In genomic region chr15:90991587-90992285, GRCh38 we compare ENCODE assay signal across 10 cellular contexts. TPM values are rescaled to one million over a fixed set of nuclear protein-coding genes. Genes with fewer than 3 reads are reported as not detected.
DNase-seq lines count a peak whose midpoint lies in the region; ATAC-seq and TF ChIP-seq lines count a peak whose summit lies in the region.
"Had no signal": no experiment of that assay in that cellular context is flagged by ENCODE, and none has a peak within 500 bp of the region (broad histone marks: within the 10 kb centered on the region; RNA-seq: fewer than 3 reads in every experiment).

No MANE protein-coding gene starts in this region.

- no peak for TF ChIP-seq CTCF in neural progenitor cell (IDR thresholded peaks at IDR 0.05)

- peak overlapping the region; percentile 18; the same call in 1 of the 2 replicates for H3K4me3 ChIP-seq in HUES6 (ENCODE audit: low read depth, low read length)
- H3K4me3 ChIP-seq in neural progenitor cell: no peak overlapping the region

- no peak overlapping the region for H2AFZ ChIP-seq in neural progenitor cell (replicated peaks)

- H3K27me3 Mint-ChIP-seq in activated T-cell treated with anti-CD3 and anti-CD28 coated beads, Interleukin-2, amount 50 U/mL, for 72 hours (ENCODE audit: low read depth): no peaks in the 10 kb centered on the region
- H3K27me3 Mint-ChIP-seq in activated T-helper 17 cell treated with anti-CD3 and anti-CD28 coated beads, Interleukin-2, amount 50 U/mL, for 72 hours: no peaks in the 10 kb centered on the region
- peaks cover 4% of the 10 kb centered on the region for H3K27me3 Mint-ChIP-seq in neural progenitor cell (ENCODE audit: insufficient read depth, low read depth)

- H3K27ac ChIP-seq in HUES6 (ENCODE audit: low read depth, low read length): no peak overlapping the region
- H3K27ac ChIP-seq in neural progenitor cell: no peak overlapping the region

- H3K4me2 ChIP-seq in neural progenitor cell: peak overlapping the region; percentile 89

- H3K4me1 ChIP-seq in HUES6 (ENCODE audit: control insufficient read depth, insufficient read depth, low read length) (peaks cover 21% of the 10 kb centered on the region), neural progenitor cell (peaks cover 26% of the 10 kb centered on the region)

- H3K79me2 ChIP-seq in neural progenitor cell (ENCODE audit: low read depth): peaks cover 96% of the 10 kb centered on the region

- peaks cover 45% of the 10 kb centered on the region for H3K4me1 Mint-ChIP-seq in activated T-cell treated with anti-CD3 and anti-CD28 coated beads, Interleukin-2, amount 50 U/mL, for 72 hours (ENCODE audit: low read depth)
- H3K4me1 Mint-ChIP-seq in activated T-helper 17 cell treated with anti-CD3 and anti-CD28 coated beads, Interleukin-2, amount 50 U/mL, for 72 hours: peaks cover 25% of the 10 kb centered on the region
- peaks cover 43% of the 10 kb centered on the region for H3K4me1 Mint-ChIP-seq in neural progenitor cell

- peaks cover 6 to 13% of the 10 kb centered on the region in 2 donors for H3K36me3 Mint-ChIP-seq in activated T-cell treated with anti-CD3 and anti-CD28 coated beads, Interleukin-2, amount 50 U/mL, for 72 hours (ENCODE audit: insufficient read depth in 2 of 2)
- H3K36me3 Mint-ChIP-seq in activated T-helper 17 cell treated with anti-CD3 and anti-CD28 coated beads, Interleukin-2, amount 50 U/mL, for 72 hours (ENCODE audit: low read depth): peaks cover 25% of the 10 kb centered on the region
- H3K36me3 Mint-ChIP-seq in neural progenitor cell: peaks cover 7% of the 10 kb centered on the region

- H3F3A ChIP-seq in neural progenitor cell (ENCODE audit: low read depth): peaks cover 18% of the 10 kb centered on the region

- peak overlapping the region; percentile 2 to 29 for H3K4me3 Mint-ChIP-seq in activated T-cell treated with anti-CD3 and anti-CD28 coated beads, Interleukin-2, amount 50 U/mL, for 72 hours
- peak overlapping the region; percentile 90 for H3K4me3 Mint-ChIP-seq in activated T-helper 17 cell treated with anti-CD3 and anti-CD28 coated beads, Interleukin-2, amount 50 U/mL, for 72 hours
- H3K4me3 Mint-ChIP-seq in neural progenitor cell: peak overlapping the region; percentile 4

- no peak overlapping the region for H3K9ac ChIP-seq in HUES6 (ENCODE audit: low read length)
- no peak overlapping the region for H3K9ac ChIP-seq in neural progenitor cell

- no peaks in the 10 kb centered on the region for H3K9me3 ChIP-seq in HUES6 (ENCODE audit: control insufficient read depth, insufficient read depth, low read depth, low read length)
- no peaks in the 10 kb centered on the region for H3K9me3 ChIP-seq in neural progenitor cell (ENCODE audit: low read depth)

- no peak overlapping the region for H3K27ac Mint-ChIP-seq in activated T-cell treated with anti-CD3 and anti-CD28 coated beads, Interleukin-2, amount 50 U/mL, for 72 hours
- no peak overlapping the region for H3K27ac Mint-ChIP-seq in activated T-helper 17 cell treated with anti-CD3 and anti-CD28 coated beads, Interleukin-2, amount 50 U/mL, for 72 hours
- no peak overlapping the region for H3K27ac Mint-ChIP-seq in neural progenitor cell

- peaks cover 68% of the 10 kb centered on the region for H4K20me1 ChIP-seq in neural progenitor cell (ENCODE audit: low read depth)

- no peak for DNase-seq in activated T-cell treated with anti-CD3 and anti-CD28 coated beads, Interleukin-2, amount 50 U/mL, for 72 hours
- DNase-seq in activated T-cell treated with anti-CD3 and anti-CD28 coated beads, Interleukin-2, amount 50 U/mL, for 1 hour: no peak
- DNase-seq in neural progenitor cell (ENCODE audit: low spot score) (no peak), NCI-H510A treated with DMSO at 0.1 percent for 48 hours (lab: John Stamatoyannopoulos, UW) (no peak)
- DNase-seq: NCI-H2171 treated with DMSO at 0.1 percent for 48 hours, RPMI8226 had no signal

- H3K36me3 ChIP-seq in HUES6 (ENCODE audit: control insufficient read depth, insufficient read depth, low read length) (no peaks in the 10 kb centered on the region), neural progenitor cell (no peaks in the 10 kb centered on the region)

- H3K9me3 Mint-ChIP-seq in activated T-cell treated with anti-CD3 and anti-CD28 coated beads, Interleukin-2, amount 50 U/mL, for 72 hours: no peaks in the 10 kb centered on the region
- H3K9me3 Mint-ChIP-seq in activated T-helper 17 cell treated with anti-CD3 and anti-CD28 coated beads, Interleukin-2, amount 50 U/mL, for 72 hours: no peaks in the 10 kb centered on the region
- H3K9me3 Mint-ChIP-seq in neural progenitor cell: no peaks in the 10 kb centered on the region

- H3K27me3 ChIP-seq in HUES6 (ENCODE audit: control insufficient read depth, insufficient read depth, low read length) (no peaks in the 10 kb centered on the region), neural progenitor cell (no peaks in the 10 kb centered on the region)

- no peak for ATAC-seq in activated T-cell treated with anti-CD3 and anti-CD28 coated beads, Interleukin-2, amount 50 U/mL, for 72 hours (replicated peaks in 1 of 2)
- ATAC-seq in activated T-helper 17 cell treated with anti-CD3 and anti-CD28 coated beads, Interleukin-2, amount 50 U/mL, for 72 hours (replicated peaks): no peak
- ATAC-seq in HG03196 (IDR thresholded peaks at IDR 0.05; ENCODE audit: unreplicated experiment): no peak
- no peak for ATAC-seq in HG03439 (IDR thresholded peaks at IDR 0.05; ENCODE audit: unreplicated experiment)

RNA-seq across cellular contexts. Expression of gene PRC1, which starts 2.6 kb away (rescaled TPM):
- total RNA-seq in activated T-cell treated with anti-CD3 and anti-CD28 coated beads, Interleukin-2, amount 50 U/mL, for 72 hours: 100 to 1,000 TPM; 111 to 115 TPM
- total RNA-seq in activated T-helper 17 cell treated with anti-CD3 and anti-CD28 coated beads, Interleukin-2, amount 50 U/mL, for 72 hours: 100 to 1,000 TPM; 133 to 158 TPM
- 257 and 284 TPM in 2 replicates for total RNA-seq in neural progenitor cell (ENCODE audit: low replicate concordance)

RNA-seq across cellular contexts. Expression of gene VPS33B, which starts 30.7 kb away (rescaled TPM):
- total RNA-seq in activated T-cell treated with anti-CD3 and anti-CD28 coated beads, Interleukin-2, amount 50 U/mL, for 72 hours: 10 to 100 TPM; 24.4 to 25.5 TPM
- total RNA-seq in activated T-helper 17 cell treated with anti-CD3 and anti-CD28 coated beads, Interleukin-2, amount 50 U/mL, for 72 hours: 10 to 100 TPM; 21.4 to 23.4 TPM
- 13.0 and 13.9 TPM in 2 replicates for total RNA-seq in neural progenitor cell (ENCODE audit: low replicate concordance)

RNA-seq across cellular contexts. Expression of gene RCCD1, which starts 37.1 kb away (rescaled TPM):
- total RNA-seq in activated T-cell treated with anti-CD3 and anti-CD28 coated beads, Interleukin-2, amount 50 U/mL, for 72 hours: 10 to 100 TPM; 26.2 to 27.6 TPM
- total RNA-seq in activated T-helper 17 cell treated with anti-CD3 and anti-CD28 coated beads, Interleukin-2, amount 50 U/mL, for 72 hours: 10 to 100 TPM; 31.9 to 32.8 TPM
- 19.7 and 27.6 TPM in 2 replicates for total RNA-seq in neural progenitor cell (ENCODE audit: low replicate concordance)

RNA-seq across cellular contexts. Expression of gene UNC45A, which starts 56.7 kb away (rescaled TPM):
- 10 to 100 TPM; 65.9 to 76.8 TPM for total RNA-seq in activated T-cell treated with anti-CD3 and anti-CD28 coated beads, Interleukin-2, amount 50 U/mL, for 72 hours
- total RNA-seq in activated T-helper 17 cell treated with anti-CD3 and anti-CD28 coated beads, Interleukin-2, amount 50 U/mL, for 72 hours: 100 to 1,000 TPM; 101 to 103 TPM
- 47.7 and 99.5 TPM in 2 replicates for total RNA-seq in neural progenitor cell (ENCODE audit: low replicate concordance)

RNA-seq across cellular contexts. Expression of gene HDDC3, which starts 59.4 kb away (rescaled TPM):
- 10 to 100 TPM; 37.6 to 53.7 TPM for total RNA-seq in activated T-cell treated with anti-CD3 and anti-CD28 coated beads, Interleukin-2, amount 50 U/mL, for 72 hours
- total RNA-seq in activated T-helper 17 cell treated with anti-CD3 and anti-CD28 coated beads, Interleukin-2, amount 50 U/mL, for 72 hours: 10 to 100 TPM; 15.9 to 19.0 TPM
- 20.4 and 21.8 TPM in 2 replicates for total RNA-seq in neural progenitor cell (ENCODE audit: low replicate concordance)

Comparison
In these comparisons a context has a peak if more than half of its experiments do, and no peak if none do; other contexts are left out.
1. H3K4me3 Mint-ChIP-seq: peak in every context shown above with its lines; median percentile 90 in activated T-helper 17 cell treated with anti-CD3 and anti-CD28 coated beads, Interleukin-2, amount 50 U/mL, for 72 hours; 16 in activated T-cell treated with anti-CD3 and anti-CD28 coated beads, Interleukin-2, amount 50 U/mL, for 72 hours; 4 in neural progenitor cell.